Comparison of ENCODE assay signal across 28 cellular contexts in the genomic region with DNA sequence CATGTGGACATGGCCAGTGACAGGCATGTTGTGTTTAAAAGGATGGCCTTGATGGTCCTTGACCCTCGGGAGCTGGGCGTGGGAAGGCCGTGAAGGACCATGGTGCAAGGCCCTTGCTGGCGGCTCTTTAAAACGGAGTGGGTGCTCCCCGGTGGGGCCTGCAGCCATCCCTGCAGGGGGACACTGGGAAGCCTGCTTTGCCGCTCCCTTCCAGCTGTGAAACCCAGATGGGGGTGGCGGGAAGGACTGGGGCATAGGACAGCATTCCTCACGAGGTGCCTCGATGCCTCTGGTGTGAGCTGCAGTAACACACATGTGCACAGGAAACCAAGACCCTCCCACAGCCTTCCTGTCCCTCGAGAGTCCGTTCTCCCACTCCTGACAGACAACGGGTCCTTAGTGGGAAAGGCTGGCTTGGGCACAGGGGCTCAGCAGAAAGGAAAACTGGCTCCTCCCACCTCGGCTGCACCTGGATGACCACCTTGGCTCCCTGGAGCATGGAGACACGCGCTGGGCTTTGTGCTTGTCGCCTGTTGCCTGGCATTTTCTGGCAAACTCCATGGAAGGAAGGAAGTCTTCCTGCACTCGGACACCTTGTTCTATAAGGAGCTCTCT. TPM values are rescaled to one million over a fixed set of nuclear protein-coding genes. Genes with fewer than 3 reads are reported as not detected.
"Had no signal": no experiment of that assay in that cellular context is flagged by ENCODE, and none has a peak within 500 bp of the region (broad histone marks: within the 10 kb centered on the region; RNA-seq: fewer than 3 reads in every experiment).

No MANE protein-coding gene starts in this region.

- DNase-seq: central memory CD4-positive, alpha-beta T cell; cortex of kidney; dorsolateral prefrontal cortex; effector CD8-positive, alpha-beta T cell; heart left ventricle; hypothalamus; kidney glomerular epithelial cell; lower lobe of right lung; mesenchymal stem cell; naive thymus-derived CD4-positive, alpha-beta T cell; nephron progenitor cell; stimulated activated CD4-positive, alpha-beta T cell treated with anti-CD3 and anti-CD28 coated beads, Interleukin-15, amount 100 ng/mL, for 24 hours; stimulated activated CD4-positive, alpha-beta T cell treated with anti-CD3 and anti-CD28 coated beads, Interleukin-1b, Interleukin-23, amount 100 ng/mL, for 48 hours; stimulated activated CD4-positive, alpha-beta T cell treated with anti-CD3 and anti-CD28 coated beads, Interleukin-4, amount 100 ng/mL, for 24 hours; stimulated activated naive B cell treated with anti-CD40 and anti-IgM and Interleukin-4, amounts not matched to agents 10 μg/mL and 1 μg/mL and 100 μg/mL, for 72 hours; stimulated activated naive CD8-positive, alpha-beta T cell treated with anti-CD3 and anti-CD28 coated beads, Interleukin-15, amount 100 ng/mL, for 72 hours; transverse colon had no signal

- H3K4me1 ChIP-seq: heart left ventricle, lower lobe of right lung, right atrium auricular region, transverse colon had no signal

- FAIRE-seq: frontal cortex, islet of Langerhans had no signal

- H3K27ac ChIP-seq: dorsolateral prefrontal cortex, heart left ventricle, lower lobe of right lung, right atrium auricular region, thoracic aorta, transverse colon had no signal

- H3K36me3 Mint-ChIP-seq: naive thymus-derived CD4-positive, alpha-beta T cell; stimulated activated naive B cell treated with anti-CD40 and anti-IgM and Interleukin-4, amounts not matched to agents 10 μg/mL and 1 μg/mL and 100 μg/mL, for 72 hours had no signal

- H3K4me1 Mint-ChIP-seq: nephron progenitor cell; stimulated activated naive B cell treated with anti-CD40 and anti-IgM and Interleukin-4, amounts not matched to agents 10 μg/mL and 1 μg/mL and 100 μg/mL, for 72 hours; stimulated activated naive CD8-positive, alpha-beta T cell treated with anti-CD3 and anti-CD28 coated beads, Interleukin-15, amount 100 ng/mL, for 72 hours had no signal

- H3K4me3 Mint-ChIP-seq: naive thymus-derived CD4-positive, alpha-beta T cell; nephron progenitor cell; stimulated activated naive B cell treated with anti-CD40 and anti-IgM and Interleukin-4, amounts not matched to agents 10 μg/mL and 1 μg/mL and 100 μg/mL, for 72 hours; stimulated activated naive CD8-positive, alpha-beta T cell treated with anti-CD3 and anti-CD28 coated beads, Interleukin-15, amount 100 ng/mL, for 72 hours had no signal

- H3K27ac Mint-ChIP-seq: naive thymus-derived CD4-positive, alpha-beta T cell; nephron progenitor cell; stimulated activated naive B cell treated with anti-CD40 and anti-IgM and Interleukin-4, amounts not matched to agents 10 μg/mL and 1 μg/mL and 100 μg/mL, for 72 hours; stimulated activated naive CD8-positive, alpha-beta T cell treated with anti-CD3 and anti-CD28 coated beads, Interleukin-15, amount 100 ng/mL, for 72 hours had no signal

- H3K9me3 ChIP-seq: right atrium auricular region, thoracic aorta, transverse colon had no signal

- H3K36me3 ChIP-seq: heart left ventricle, lower lobe of right lung, right atrium auricular region, thoracic aorta, transverse colon had no signal

- H3K27me3 ChIP-seq: right atrium auricular region, transverse colon had no signal

- H3K4me3 ChIP-seq: dorsolateral prefrontal cortex, heart left ventricle, lower lobe of right lung, right atrium auricular region, thoracic aorta, transverse colon had no signal

- ATAC-seq: esophagus mucosa; heart left ventricle; lower lobe of right lung; naive thymus-derived CD4-positive, alpha-beta T cell; stimulated activated naive B cell treated with anti-CD40 and anti-IgM and Interleukin-4, amounts not matched to agents 10 μg/mL and 1 μg/mL and 100 μg/mL, for 72 hours; stimulated activated naive CD8-positive, alpha-beta T cell treated with anti-CD3 and anti-CD28 coated beads, Interleukin-15, amount 100 ng/mL, for 72 hours had no signal

RNA-seq across cellular contexts. Expression of a gene that starts 30.3 kb away (rescaled TPM):
- total RNA-seq: chondrocyte; dorsolateral prefrontal cortex; fibroblast of lung; frontal cortex; glomerular endothelial cell; lower lobe of right lung; mononuclear cell; naive thymus-derived CD4-positive, alpha-beta T cell; osteocyte; right atrium auricular region; thoracic aorta; transverse colon; ureter had no signal
- polyA plus RNA-seq: fibroblast of lung; naive thymus-derived CD4-positive, alpha-beta T cell had no signal
